In genomic region chr1:202807926-202808757, GRCh38 we compare ENCODE assay signal across 8 cellular contexts. TPM values are rescaled to one million over a fixed set of nuclear protein-coding genes. Genes with fewer than 3 reads are reported as not detected.
DNase-seq lines count a peak whose midpoint lies in the region; ATAC-seq and TF ChIP-seq lines count a peak whose summit lies in the region.

TSS of gene KDM5B (minus strand) at chr1:202808421. CDS start at chr1:202808305, 116 bp downstream.

- H3K4me1 ChIP-seq in esophagus muscularis mucosa = peaks cover 14 to 66% (median 54%) of the 10 kb centered on the region in 4 donors
- H3K4me1 ChIP-seq in mucosa of rectum (ENCODE audit: control insufficient read depth in 2 of 2, insufficient read depth in 2 of 2, low read length in 2 of 2) = peaks cover 16 to 39% of the 10 kb centered on the region in 2 donors

- H3K27ac ChIP-seq in esophagus muscularis mucosa (replicated peaks in 1 of 4) = peak within 1 kb of the TSS; percentile 85 to 90 (median 90)
- peak within 1 kb of the TSS; percentile 90 to 92 for H3K27ac ChIP-seq in mucosa of rectum (ENCODE audit: low read depth in 2 of 2, low read length in 2 of 2)

- no peak for TF ChIP-seq EP300 in esophagus muscularis mucosa (IDR thresholded peaks at IDR 0.05)

- TF ChIP-seq CTCF in AG09319 (IDR thresholded peaks at IDR 0.05; ENCODE audit: low read depth, low read length) (no peak), esophagus muscularis mucosa (IDR thresholded peaks at IDR 0.05) (no peak)

- WGBS in esophagus muscularis mucosa = 0% methylated on average over 10 of the region's 84 CpGs

- H3K9me3 ChIP-seq in esophagus muscularis mucosa (no peaks in the 10 kb centered on the region), mucosa of rectum (ENCODE audit: control insufficient read depth in 2 of 2, low read length in 2 of 2) (no peaks in the 10 kb centered on the region)

- no peaks in the 10 kb centered on the region for H3K27me3 ChIP-seq in esophagus muscularis mucosa
- no peaks in the 10 kb centered on the region for H3K27me3 ChIP-seq in mucosa of rectum (ENCODE audit: control insufficient read depth in 2 of 2, insufficient read depth in 2 of 2, low read length in 2 of 2)

- intact Hi-C loops in esophagus muscularis mucosa (cut with DNase I) = no loop called here

- TF ChIP-seq POLR2A in esophagus muscularis mucosa (IDR thresholded peaks at IDR 0.05; ENCODE audit: low read depth) = peak; percentile 35

- H3K4me3 ChIP-seq in esophagus muscularis mucosa (peak within 1 kb of the TSS; percentile 92 to 98 (median 98)), mucosa of rectum (ENCODE audit: low read length in 2 of 2) (peak within 1 kb of the TSS; percentile 86 to 96)

- H3K9ac ChIP-seq in mucosa of rectum (ENCODE audit: low read depth in 1 of 2, low read length in 2 of 2) = peak within 1 kb of the TSS; percentile 85 to 93

- DNase-seq in AG09319 (ENCODE audit: extremely low read depth, low read depth) = peak; percentile 55
- peak; percentile 67 for DNase-seq in HCEC 1CT
- peak; percentile 78 to 82 for DNase-seq in activated T-cell treated with anti-CD3 and anti-CD28 coated beads, Interleukin-2, amount 50 U/mL, for 48 hours
- DNase-seq in esophagus muscularis mucosa (ENCODE audit: extremely low spot score) = no peak
- DNase-seq in stimulated activated CD8-positive, alpha-beta memory T cell treated with anti-CD3 and anti-CD28 coated beads, Interleukin-7, amount 100 ng/mL, for 4 hours (ENCODE audit: low read depth in 2 of 2) = peak; percentile 54 to 71

- ATAC-seq in HG02981 (IDR thresholded peaks at IDR 0.05; ENCODE audit: unreplicated experiment) = no peak

- H3K36me3 ChIP-seq in esophagus muscularis mucosa = no peaks in the 10 kb centered on the region
- no peaks in the 10 kb centered on the region for H3K36me3 ChIP-seq in mucosa of rectum (ENCODE audit: control insufficient read depth in 2 of 2, insufficient read depth in 2 of 2, low read length in 2 of 2)

TF ChIP-seq in PFSK-1, 5 proteins besides CTCF, POLR2A, EP300 and RAD21:
- TF ChIP-seq SIN3A (IDR thresholded peaks at IDR 0.05; ENCODE audit: borderline replicate concordance, insufficient read depth, low read length) (no peak; the same call in 1 of the 2 replicates), POLR2AphosphoS5 (IDR thresholded peaks at IDR 0.05; ENCODE audit: low read depth, low read length) (no peak), FOXP2 (optimal IDR thresholded peaks at IDR 0.05; ENCODE audit: borderline replicate concordance, extremely low read depth, extremely low read length, insufficient read depth) (peak; percentile 49)

RNA-seq across cellular contexts. Expression of gene KDM5B, which starts in this region (rescaled TPM):
- 0.59 TPM for polyA plus RNA-seq in PFSK-1 (2012; ENCODE audit: insufficient read length, low read depth)
- total RNA-seq in esophagus muscularis mucosa = 10 to 100 TPM; 21.4 to 34.9 (median 31.8) TPM
